18 cellular contexts compared by ENCODE assay signal in genomic region chr3:94070341-94070911, GRCh38. TPM values are rescaled to one million over a fixed set of nuclear protein-coding genes. Genes with fewer than 3 reads are reported as not detected.
DNase-seq lines count a peak whose midpoint lies in the region; ATAC-seq and TF ChIP-seq lines count a peak whose summit lies in the region.
"Had no signal": no experiment of that assay in that cellular context is flagged by ENCODE, and none has a peak within 500 bp of the region (broad histone marks: within the 10 kb centered on the region; RNA-seq: fewer than 3 reads in every experiment).

No MANE protein-coding gene starts in this region.

- peaks cover 4% of the 10 kb centered on the region for H3K4me1 ChIP-seq in upper lobe of right lung

- in situ Hi-C loops in ACHN (cut with HindIII; ENCODE audit: low pct_ligation_motif_present, low pct_unique_long_range_greater_than_20kb, low sequenced_read_pairs) = no loop called here

- no peaks in the 10 kb centered on the region for H3K27me3 ChIP-seq in upper lobe of right lung
- H3K27me3 ChIP-seq: pancreas had no signal

- intact Hi-C loops in upper lobe of right lung (cut with DNase I) = no loop called here

- H3K4me3 ChIP-seq in upper lobe of right lung = no peak overlapping the region
- H3K4me3 ChIP-seq: left ventricle myocardium inferior, pancreas, thoracic aorta had no signal

- no peak for DNase-seq in effector memory CD8-positive, alpha-beta T cell
- DNase-seq in NCI-H526 treated with DMSO at 0.1 percent for 48 hours (lab: John Stamatoyannopoulos, UW) (no peak), upper lobe of right lung (no peak), erythroblast (lab: John Stamatoyannopoulos, UW) (no peak), ACHN (no peak)
- DNase-seq: caudate nucleus; DMS53; left ventricle myocardium inferior; NCI-H524 treated with DMSO at 0.1 percent for 48 hours; pancreas; stimulated activated CD4-positive, alpha-beta T cell treated with anti-CD3 and anti-CD28 coated beads, Interleukin-4, amount 100 ng/mL, for 24 hours; T-cell had no signal

- no peaks in the 10 kb centered on the region for H3K9me3 Mint-ChIP-seq in effector memory CD8-positive, alpha-beta T cell

- H3K36me3 ChIP-seq in upper lobe of right lung = peaks cover 19% of the 10 kb centered on the region
- H3K36me3 ChIP-seq: pancreas, thoracic aorta had no signal

- peaks cover 37 to 47% of the 10 kb centered on the region in 2 donors for H3K4me1 Mint-ChIP-seq in effector memory CD8-positive, alpha-beta T cell (ENCODE audit: low read depth in 2 of 2)

- H3K4me3 Mint-ChIP-seq in effector memory CD8-positive, alpha-beta T cell = no peak overlapping the region
- H3K4me3 Mint-ChIP-seq: T-cell had no signal

- peaks cover 23% of the 10 kb centered on the region for H3K36me3 Mint-ChIP-seq in effector memory CD8-positive, alpha-beta T cell (ENCODE audit: insufficient read depth)

- H3K27ac ChIP-seq in upper lobe of right lung = no peak overlapping the region
- H3K27ac ChIP-seq: KMS-11, left ventricle myocardium inferior, pancreas, thoracic aorta had no signal

- peak overlapping the region; percentile 15 to 32 for H3K27ac Mint-ChIP-seq in effector memory CD8-positive, alpha-beta T cell
- H3K27ac Mint-ChIP-seq: T-cell had no signal

- H3K9me3 ChIP-seq in upper lobe of right lung = no peaks in the 10 kb centered on the region
- H3K9me3 ChIP-seq: left ventricle myocardium inferior, pancreas, thoracic aorta had no signal

- TF ChIP-seq POLR2A in erythroblast (IDR thresholded peaks at IDR 0.05; ENCODE audit: low read length) = no peak

- peak; percentile 67 for ATAC-seq in GM18907 (IDR thresholded peaks at IDR 0.05; ENCODE audit: unreplicated experiment)
- peak; percentile 51 for ATAC-seq in GM21526 (IDR thresholded peaks at IDR 0.05; ENCODE audit: low FRiP score, unreplicated experiment)
- peak; percentile 67 for ATAC-seq in HG03095 (IDR thresholded peaks at IDR 0.05; ENCODE audit: unreplicated experiment)
- no peak for ATAC-seq in effector memory CD8-positive, alpha-beta T cell (replicated peaks)
- ATAC-seq in upper lobe of right lung = no peak
- ATAC-seq: pancreas, T-cell had no signal

- TF ChIP-seq CTCF in upper lobe of right lung (IDR thresholded peaks at IDR 0.05) = no peak

- no peaks in the 10 kb centered on the region for H3K27me3 Mint-ChIP-seq in effector memory CD8-positive, alpha-beta T cell
- H3K27me3 Mint-ChIP-seq: T-cell had no signal

RNA-seq across cellular contexts. Expression of gene NSUN3, which starts 7.6 kb away (rescaled TPM):
- 18.0 TPM for total RNA-seq in upper lobe of right lung

RNA-seq across cellular contexts. Expression of gene DHFR2, which starts 7.7 kb away (rescaled TPM):
- total RNA-seq in upper lobe of right lung = 8.1 TPM

RNA-seq across cellular contexts. Expression of gene STX19, which starts 42.0 kb away (rescaled TPM):
- 2.8 TPM for total RNA-seq in upper lobe of right lung
- total RNA-seq: fibroblast of villous mesenchyme, left ventricle myocardium inferior, T-cell, thoracic aorta had no signal

Comparison
In these comparisons a context has a peak if more than half of its experiments do, and no peak if none do; other contexts are left out.
1. ATAC-seq: peak in GM18907 (single experiment), GM21526 (single experiment) and HG03095 (single experiment); none in effector memory CD8-positive, alpha-beta T cell (single experiment) and upper lobe of right lung (single experiment).